ENCODE assay signal across 27 cellular contexts in genomic region chr7:31113660-31114059, GRCh38.
"Had no signal": no experiment of that assay in that cellular context is flagged by ENCODE, and none has a peak within 500 bp of the region (broad histone marks: within the 10 kb centered on the region; RNA-seq: fewer than 3 reads in every experiment).

No MANE protein-coding gene starts in this region.

- H3K9me3 Mint-ChIP-seq: stimulated activated effector memory CD8-positive, alpha-beta T cell treated with anti-CD3 and anti-CD28 coated beads, Interleukin-12 subunit alpha, Interleukin-12 subunit beta, amount 100 ng/mL, for 72 hours; stimulated activated memory B cell treated with anti-CD40 and anti-IgM and Interleukin-4, amounts not matched to agents 10 μg/mL and 1 μg/mL and 100 μg/mL, for 72 hours; stimulated activated naive B cell treated with anti-CD40 and anti-IgM and Interleukin-4, amounts not matched to agents 10 μg/mL and 1 μg/mL and 100 μg/mL, for 72 hours; stimulated activated naive CD8-positive, alpha-beta T cell treated with anti-CD3 and anti-CD28 coated beads, Interleukin-15, amount 100 ng/mL, for 72 hours; stimulated activated naive CD8-positive, alpha-beta T cell treated with anti-CD3 and anti-CD28 coated beads, Interleukin-15, Interleukin-2, amounts not matched to agents 100 ng/mL and 50 ng/mL, for 24 hours; type B pancreatic cell had no signal

- H3K4me3 ChIP-seq: stomach, suprapubic skin, testis, thoracic aorta, thyroid gland, tibial artery, tibial nerve, transverse colon, upper lobe of left lung, upper lobe of right lung, uterus, vagina had no signal

- H3K27ac Mint-ChIP-seq: stimulated activated effector memory CD8-positive, alpha-beta T cell treated with anti-CD3 and anti-CD28 coated beads, Interleukin-12 subunit alpha, Interleukin-12 subunit beta, amount 100 ng/mL, for 72 hours; stimulated activated memory B cell treated with anti-CD40 and anti-IgM and Interleukin-4, amounts not matched to agents 10 μg/mL and 1 μg/mL and 100 μg/mL, for 72 hours; stimulated activated naive B cell treated with anti-CD40 and anti-IgM and Interleukin-4, amounts not matched to agents 10 μg/mL and 1 μg/mL and 100 μg/mL, for 72 hours; stimulated activated naive CD8-positive, alpha-beta T cell treated with anti-CD3 and anti-CD28 coated beads, Interleukin-15, amount 100 ng/mL, for 72 hours; stimulated activated naive CD8-positive, alpha-beta T cell treated with anti-CD3 and anti-CD28 coated beads, Interleukin-15, Interleukin-2, amounts not matched to agents 100 ng/mL and 50 ng/mL, for 24 hours; type B pancreatic cell had no signal

- H3K4me1 Mint-ChIP-seq: stimulated activated effector memory CD8-positive, alpha-beta T cell treated with anti-CD3 and anti-CD28 coated beads, Interleukin-12 subunit alpha, Interleukin-12 subunit beta, amount 100 ng/mL, for 72 hours; stimulated activated memory B cell treated with anti-CD40 and anti-IgM and Interleukin-4, amounts not matched to agents 10 μg/mL and 1 μg/mL and 100 μg/mL, for 72 hours; stimulated activated naive B cell treated with anti-CD40 and anti-IgM and Interleukin-4, amounts not matched to agents 10 μg/mL and 1 μg/mL and 100 μg/mL, for 72 hours; stimulated activated naive CD8-positive, alpha-beta T cell treated with anti-CD3 and anti-CD28 coated beads, Interleukin-15, amount 100 ng/mL, for 72 hours had no signal

- H3K4me3 Mint-ChIP-seq: stimulated activated effector memory CD8-positive, alpha-beta T cell treated with anti-CD3 and anti-CD28 coated beads, Interleukin-12 subunit alpha, Interleukin-12 subunit beta, amount 100 ng/mL, for 72 hours; stimulated activated memory B cell treated with anti-CD40 and anti-IgM and Interleukin-4, amounts not matched to agents 10 μg/mL and 1 μg/mL and 100 μg/mL, for 72 hours; stimulated activated naive B cell treated with anti-CD40 and anti-IgM and Interleukin-4, amounts not matched to agents 10 μg/mL and 1 μg/mL and 100 μg/mL, for 72 hours; stimulated activated naive CD8-positive, alpha-beta T cell treated with anti-CD3 and anti-CD28 coated beads, Interleukin-15, amount 100 ng/mL, for 72 hours; stimulated activated naive CD8-positive, alpha-beta T cell treated with anti-CD3 and anti-CD28 coated beads, Interleukin-15, Interleukin-2, amounts not matched to agents 100 ng/mL and 50 ng/mL, for 24 hours; type B pancreatic cell had no signal

- H3K36me3 ChIP-seq: stomach, suprapubic skin, thoracic aorta, thyroid gland, tibial artery, tibial nerve, transverse colon, upper lobe of left lung, upper lobe of right lung, uterus, vagina had no signal

- H3K27ac ChIP-seq: stomach, suprapubic skin, testis, thoracic aorta, thyroid gland, tibial artery, tibial nerve, transverse colon, upper lobe of left lung, upper lobe of right lung, uterus, vagina had no signal

- H3K36me3 Mint-ChIP-seq: stimulated activated effector memory CD8-positive, alpha-beta T cell treated with anti-CD3 and anti-CD28 coated beads, Interleukin-12 subunit alpha, Interleukin-12 subunit beta, amount 100 ng/mL, for 72 hours; stimulated activated memory B cell treated with anti-CD40 and anti-IgM and Interleukin-4, amounts not matched to agents 10 μg/mL and 1 μg/mL and 100 μg/mL, for 72 hours; stimulated activated naive B cell treated with anti-CD40 and anti-IgM and Interleukin-4, amounts not matched to agents 10 μg/mL and 1 μg/mL and 100 μg/mL, for 72 hours; type B pancreatic cell had no signal

- ATAC-seq: stimulated activated effector memory CD8-positive, alpha-beta T cell treated with anti-CD3 and anti-CD28 coated beads, Interleukin-12 subunit alpha, Interleukin-12 subunit beta, amount 100 ng/mL, for 72 hours; stimulated activated memory B cell treated with anti-CD40 and anti-IgM and Interleukin-4, amounts not matched to agents 10 μg/mL and 1 μg/mL and 100 μg/mL, for 72 hours; stimulated activated naive B cell treated with anti-CD40 and anti-IgM and Interleukin-4, amounts not matched to agents 10 μg/mL and 1 μg/mL and 100 μg/mL, for 72 hours; stimulated activated naive CD8-positive, alpha-beta T cell treated with anti-CD3 and anti-CD28 coated beads, Interleukin-15, amount 100 ng/mL, for 72 hours; stimulated activated naive CD8-positive, alpha-beta T cell treated with anti-CD3 and anti-CD28 coated beads, Interleukin-15, Interleukin-2, amounts not matched to agents 100 U/mL and 50 U/mL, for 24 hours; upper lobe of right lung had no signal

- H3K4me1 ChIP-seq: stomach, suprapubic skin, testis, thyroid gland, tibial artery, tibial nerve, transverse colon, upper lobe of left lung, upper lobe of right lung, uterus, vagina had no signal

- H3K9me3 ChIP-seq: stomach, suprapubic skin, testis, thoracic aorta, thyroid gland, tibial artery, tibial nerve, transverse colon, upper lobe of left lung, upper lobe of right lung, uterus, vagina had no signal

- H3K27me3 ChIP-seq: testis, thyroid gland, tibial artery, tibial nerve, transverse colon, upper lobe of left lung, upper lobe of right lung, uterus, vagina had no signal

- DNase-seq: stimulated activated CD4-positive, alpha-beta T cell treated with anti-CD3 and anti-CD28 coated beads, Interleukin-2, amount 100 ng/mL, for 48 hours; stimulated activated CD4-positive, alpha-beta T cell treated with anti-CD3 and anti-CD28 coated beads, Interleukin-4, amount 100 ng/mL, for 1 hour; stimulated activated CD4-positive, alpha-beta T cell treated with anti-CD3 and anti-CD28 coated beads, Interleukin-4, amount 100 ng/mL, for 24 hours; stimulated activated CD4-positive, alpha-beta T cell treated with anti-CD3 and anti-CD28 coated beads, Interleukin-4, amount 100 ng/mL, for 4 hours; stimulated activated naive B cell treated with anti-CD40 and anti-IgM and Interleukin-4, amounts not matched to agents 10 μg/mL and 1 μg/mL and 100 μg/mL, for 72 hours; stimulated activated naive CD4-positive, alpha-beta T cell; stimulated activated naive CD4-positive, alpha-beta T cell treated with Interleukin-2 at 50 U/mL for 16 hours; stimulated activated naive CD8-positive, alpha-beta T cell treated with anti-CD3 and anti-CD28 coated beads, Interleukin-15, amount 100 ng/mL, for 72 hours; stimulated activated naive CD8-positive, alpha-beta T cell treated with anti-CD3 and anti-CD28 coated beads, Interleukin-15, Interleukin-2, amounts not matched to agents 100 U/mL and 50 U/mL, for 24 hours; stomach; substantia nigra; testis; thyroid gland; tibial artery; transverse colon; trophoblast cell; upper lobe of left lung; upper lobe of right lung; uterus had no signal

- H3K27me3 Mint-ChIP-seq: stimulated activated memory B cell treated with anti-CD40 and anti-IgM and Interleukin-4, amounts not matched to agents 10 μg/mL and 1 μg/mL and 100 μg/mL, for 72 hours had no signal
